22 cellular contexts compared by ENCODE assay signal in genomic region chr2:101521497-101521896, GRCh38. TPM values are rescaled to one million over a fixed set of nuclear protein-coding genes. Genes with fewer than 3 reads are reported as not detected.
"Had no signal": no experiment of that assay in that cellular context is flagged by ENCODE, and none has a peak within 500 bp of the region (broad histone marks: within the 10 kb centered on the region; RNA-seq: fewer than 3 reads in every experiment).

No MANE protein-coding gene starts in this region.

- H3K27me3 ChIP-seq: colonic mucosa, gastroesophageal sphincter, neutrophil, ovary, tibial artery had no signal

- H3K4me3 ChIP-seq: colonic mucosa, gastroesophageal sphincter, ovary, prostate gland, tibial artery had no signal

- H3K4me3 Mint-ChIP-seq: activated CD4-positive, alpha-beta T cell treated with anti-CD3 and anti-CD28 coated beads, Interleukin-2, amount 10 ng/mL, durations not matched to agents 7 days and 5 days; activated naive CD8-positive, alpha-beta T cell treated with anti-CD3 and anti-CD28 coated beads for 36 hours; activated T-cell treated with anti-CD3 and anti-CD28 coated beads, Interleukin-2, amount 50 U/mL, for 24 hours; central memory CD8-positive, alpha-beta T cell; endodermal cell; nephron; stimulated activated naive CD8-positive, alpha-beta T cell treated with anti-CD3 and anti-CD28 coated beads, Interleukin-15, Interleukin-2, amounts not matched to agents 100 ng/mL and 50 ng/mL, for 24 hours; T-helper 2 cell treated with Interferon-gamma antibody and Interleukin-4, amounts not matched to agents 5 μg/mL and 100 μg/mL, for 36 hours had no signal

- H3K27ac ChIP-seq: colonic mucosa, gastroesophageal sphincter, neutrophil, ovary, prostate gland, tibial artery, WERI-Rb-1 had no signal

- H3K4me1 ChIP-seq: colonic mucosa, prostate gland had no signal

- ATAC-seq: gastroesophageal sphincter, left ventricle myocardium superior had no signal

- DNase-seq: activated CD4-positive, alpha-beta T cell treated with anti-CD3 and anti-CD28 coated beads, Interleukin-2, amount 10 ng/mL, durations not matched to agents 7 days and 5 days; activated CD4-positive, CD25-positive, alpha-beta regulatory T cell treated with anti-CD3 and anti-CD28 coated beads, Interleukin-2, amount 50 U/mL, for 72 hours; activated naive CD4-positive, alpha-beta T cell; activated naive CD8-positive, alpha-beta T cell treated with anti-CD3 and anti-CD28 coated beads for 36 hours; activated T-cell treated with anti-CD3 and anti-CD28 coated beads, Interleukin-2, amount 50 U/mL, for 24 hours; colonic mucosa; endodermal cell; left ventricle myocardium superior; mammary epithelial cell; ovary; stimulated activated CD4-positive, alpha-beta T cell treated with anti-CD3 and anti-CD28 coated beads, Interleukin-4, amount 100 ng/mL, for 1 hour; tibial artery; WERI-Rb-1 had no signal

- H3K27ac Mint-ChIP-seq: activated CD4-positive, alpha-beta T cell treated with anti-CD3 and anti-CD28 coated beads, Interleukin-2, amount 10 ng/mL, durations not matched to agents 7 days and 5 days; activated naive CD8-positive, alpha-beta T cell treated with anti-CD3 and anti-CD28 coated beads for 36 hours; activated T-cell treated with anti-CD3 and anti-CD28 coated beads, Interleukin-2, amount 50 U/mL, for 24 hours; activated T-helper 2 cell treated with anti-CD3 and anti-CD28 coated beads, Interferon-gamma antibody, Interleukin-2, Interleukin-4, amounts not matched to agents 10 μg/mL and 5 μg/mL and 100 μg/mL, durations not matched to agents 14 hours and 24 hours and 36 hours; endodermal cell; nephron; stimulated activated naive CD8-positive, alpha-beta T cell treated with anti-CD3 and anti-CD28 coated beads, Interleukin-15, Interleukin-2, amounts not matched to agents 100 ng/mL and 50 ng/mL, for 24 hours; T-helper 2 cell treated with Interferon-gamma antibody and Interleukin-4, amounts not matched to agents 5 μg/mL and 100 μg/mL, for 36 hours had no signal

- H3K9me3 ChIP-seq: colonic mucosa, neutrophil, ovary, prostate gland had no signal

- H3K27me3 Mint-ChIP-seq: activated naive CD8-positive, alpha-beta T cell treated with anti-CD3 and anti-CD28 coated beads for 36 hours; activated T-cell treated with anti-CD3 and anti-CD28 coated beads, Interleukin-2, amount 50 U/mL, for 24 hours; stimulated activated naive CD8-positive, alpha-beta T cell treated with anti-CD3 and anti-CD28 coated beads, Interleukin-15, Interleukin-2, amounts not matched to agents 100 ng/mL and 50 ng/mL, for 24 hours had no signal

- H3K36me3 ChIP-seq: colonic mucosa, gastroesophageal sphincter, neutrophil, ovary, prostate gland, tibial artery, WERI-Rb-1 had no signal

RNA-seq across cellular contexts. Expression of gene RFX8, which starts 46.6 kb away (rescaled TPM):
- total RNA-seq: activated naive CD8-positive, alpha-beta T cell treated with anti-CD3 and anti-CD28 coated beads for 36 hours; astrocyte; colonic mucosa; endodermal cell; left ventricle myocardium superior had no signal
